Comparison of ENCODE assay signal across 28 cellular contexts in the genomic region with DNA sequence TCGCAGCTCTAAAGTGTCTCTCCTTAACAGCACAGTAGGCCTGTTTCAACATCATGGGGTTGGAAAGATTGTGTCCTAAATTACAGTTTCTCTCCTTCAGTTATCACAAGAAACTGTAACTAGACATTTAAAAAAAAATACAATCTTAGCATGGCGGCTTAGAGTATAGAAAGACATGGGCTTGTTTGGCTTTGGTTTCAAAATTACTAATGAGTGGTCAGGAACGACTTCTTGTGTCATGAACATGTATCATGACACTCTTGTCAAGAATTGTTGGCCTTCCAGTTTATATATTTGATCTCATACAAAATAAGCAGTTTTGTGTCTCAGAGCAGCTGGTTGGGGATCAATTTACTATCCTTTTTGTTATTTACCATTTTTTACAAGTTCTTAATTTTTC. TPM values are rescaled to one million over a fixed set of nuclear protein-coding genes. Genes with fewer than 3 reads are reported as not detected.
A peak's percentile ranks its signal among the peaks of the same experiment; 100 is the strongest.
DNase-seq lines count a peak whose midpoint lies in the region; ATAC-seq, FAIRE-seq and TF ChIP-seq lines count a peak whose summit lies in the region.
"Had no signal": no experiment of that assay in that cellular context is flagged by ENCODE, and none has a peak within 500 bp of the region (broad histone marks: within the 10 kb centered on the region; RNA-seq: fewer than 3 reads in every experiment).

No MANE protein-coding gene starts in this region.

- POLR2A ChIA-PET in activated CD4-positive, alpha-beta T cell treated with anti-CD3 and anti-CD28 coated beads for 36 hours (lab: Charles Lee), result no interaction called here
- POLR2A ChIA-PET in activated CD4-positive, alpha-beta T cell treated with anti-CD3 and anti-CD28 coated beads, Interleukin-2, amount 10 ng/mL, durations not matched to agents 7 days and 5 days (lab: Charles Lee), result no interaction called here
- POLR2A ChIA-PET in GM12878 (lab: Charles Lee) (no interaction called here), GM10248 (lab: Yijun Ruan, JAX) (no interaction called here)

- BruUV-seq in GM12878 (replicated peaks; lab: Mats Ljungman, UMichigan), result no TSS peak

- TF ChIP-seq POLR2A in GM12878 (IDR thresholded peaks at IDR 0.05; ENCODE audit: low read depth, low read length), result no peak

- no peak overlapping the region for H3K9ac ChIP-seq in BLaER1
- H3K9ac ChIP-seq in GM12878 (ENCODE audit: control insufficient read depth, insufficient read depth, low read length), result no peak overlapping the region

- H3K4me3 ChIP-seq in BLaER1 (no peak overlapping the region), GM12878 (no peak overlapping the region)
- H3K4me3 ChIP-seq: Peyer's patch, SK-N-MC had no signal

- no peaks in the 10 kb centered on the region for H3K36me3 ChIP-seq in BLaER1
- H3K36me3 ChIP-seq in GM12878 (ENCODE audit: control insufficient read depth in 2 of 2, insufficient read depth in 2 of 2, low read length in 1 of 2), result no peaks in the 10 kb centered on the region
- H3K36me3 ChIP-seq: Peyer's patch had no signal

- H3K4me2 ChIP-seq in BLaER1 (peak overlapping the region; percentile 56), GM12878 (ENCODE audit: control insufficient read depth, insufficient read depth) (no peak overlapping the region)

- H3K4me3 Mint-ChIP-seq in activated CD4-positive, alpha-beta T cell treated with anti-CD3 and anti-CD28 coated beads for 36 hours, result no peak overlapping the region
- no peak overlapping the region for H3K4me3 Mint-ChIP-seq in activated CD4-positive, alpha-beta T cell treated with anti-CD3 and anti-CD28 coated beads, Interleukin-2, amount 10 ng/mL, durations not matched to agents 7 days and 5 days
- H3K4me3 Mint-ChIP-seq: CD4-positive, alpha-beta T cell had no signal

- TF ChIP-seq CTCF in GM12878 (IDR thresholded peaks at IDR 0.05 in 2 of 3, conservative IDR thresholded peaks at IDR 0.05 in 1 of 3; ENCODE audit: control insufficient read depth in 2 of 3, extremely low read depth in 1 of 3, insufficient read depth in 1 of 3, low read depth in 3 of 3, low read length in 3 of 3), result no peak
- TF ChIP-seq CTCF in GM10248 (IDR thresholded peaks at IDR 0.05; ENCODE audit: control extremely low read depth, extremely low read depth, low read depth, missing control alignments), result no peak

- WGBS in GM12878 (ENCODE audit: insufficient coverage, insufficient replicate concordance, low lambda C conversion rate, missing lambda C conversion rate), result 17% methylated on average over 3 of the region's 3 CpGs

- no peak for TF ChIP-seq EP300 in GM12878 (IDR thresholded peaks at IDR 0.05; ENCODE audit: borderline replicate concordance in 1 of 2, control insufficient read depth in 1 of 2, low read depth in 2 of 2, low read length in 2 of 2)

- peak; percentile 23 for ATAC-seq in activated CD4-positive, alpha-beta T cell treated with anti-CD3 and anti-CD28 coated beads for 36 hours
- ATAC-seq in GM18498 (IDR thresholded peaks at IDR 0.05; ENCODE audit: unreplicated experiment) (peak; percentile 44), GM12878 (no peak)
- ATAC-seq: HepG2 had no signal

- CTCF ChIA-PET in activated CD4-positive, alpha-beta T cell treated with anti-CD3 and anti-CD28 coated beads for 36 hours (lab: Charles Lee), result interaction anchor here (1.2 to 2.1 kb wide), 2 partner anchors 8 to 12 kb away, joined by 4 to 10 read pairs; no protein-coding TSS in a partner anchor
- CTCF ChIA-PET in activated CD4-positive, alpha-beta T cell treated with anti-CD3 and anti-CD28 coated beads, Interleukin-2, amount 10 ng/mL, durations not matched to agents 7 days and 5 days (lab: Charles Lee), result interaction anchor here (4.5 kb wide), 1 partner anchor 12 kb away, joined by 22 read pairs; no protein-coding TSS in a partner anchor
- CTCF ChIA-PET in GM12878 (lab: Yijun Ruan, JAX), result interaction anchor here (6.3 kb wide), 1 partner anchor 12 kb away, joined by 52 read pairs; no protein-coding TSS in a partner anchor
- CTCF ChIA-PET in GM10248 (lab: Yijun Ruan, JAX), result interaction anchor here (1.4 to 8.8 kb wide), 3 partner anchors 9 to 630 kb away, joined by 3 to 76 read pairs (median 16); no protein-coding TSS in a partner anchor

- no peaks in the 10 kb centered on the region for H3K9me3 Mint-ChIP-seq in activated CD4-positive, alpha-beta T cell treated with anti-CD3 and anti-CD28 coated beads for 36 hours (ENCODE audit: low read depth)
- no peaks in the 10 kb centered on the region for H3K9me3 Mint-ChIP-seq in activated CD4-positive, alpha-beta T cell treated with anti-CD3 and anti-CD28 coated beads, Interleukin-2, amount 10 ng/mL, durations not matched to agents 7 days and 5 days
- H3K9me3 Mint-ChIP-seq: CD4-positive, alpha-beta T cell had no signal

- H3K79me2 ChIP-seq in GM12878 (ENCODE audit: control insufficient read depth, insufficient read depth, low read length), result no peaks in the 10 kb centered on the region

- RAD21 ChIA-PET in GM12878 (lab: Charles Lee; ENCODE audit: unreplicated experiment), result interaction anchor here (1.5 kb wide), 1 partner anchor 12 kb away, joined by 3 read pairs; no protein-coding TSS in a partner anchor

- H3K27me3 Mint-ChIP-seq in activated CD4-positive, alpha-beta T cell treated with anti-CD3 and anti-CD28 coated beads for 36 hours, result peaks cover 4% of the 10 kb centered on the region
- H3K27me3 Mint-ChIP-seq in activated CD4-positive, alpha-beta T cell treated with anti-CD3 and anti-CD28 coated beads, Interleukin-2, amount 10 ng/mL, durations not matched to agents 7 days and 5 days, result peaks cover 4% of the 10 kb centered on the region

- H3K36me3 Mint-ChIP-seq in activated CD4-positive, alpha-beta T cell treated with anti-CD3 and anti-CD28 coated beads for 36 hours (ENCODE audit: low read depth), result no peaks in the 10 kb centered on the region
- H3K36me3 Mint-ChIP-seq in activated CD4-positive, alpha-beta T cell treated with anti-CD3 and anti-CD28 coated beads, Interleukin-2, amount 10 ng/mL, durations not matched to agents 7 days and 5 days (ENCODE audit: low read depth), result no peaks in the 10 kb centered on the region

- FAIRE-seq in GM12878 (lab: Jason Lieb, UNC), result no peak
- FAIRE-seq: D721Med, H54, HepG2 had no signal

- intact Hi-C loops in activated CD4-positive, alpha-beta T cell treated with anti-CD3 and anti-CD28 coated beads for 36 hours (cut with DNase I, micrococcal nuclease), result no loop called here
- intact Hi-C loops in GM12878 (cut with micrococcal nuclease; ENCODE audit: unreplicated experiment), result no loop called here

- H3K9me3 ChIP-seq in BLaER1 (0 out of 2 replicates have a peak, but pooled peaks cover 8% of the 10 kb centered on the region), GM12878 (replicated peaks; ENCODE audit: control insufficient read depth, insufficient read depth, low read length) (no peaks in the 10 kb centered on the region)
- H3K9me3 ChIP-seq: Peyer's patch had no signal

- H3K4me1 ChIP-seq in BLaER1 (peaks cover 43% of the 10 kb centered on the region), GM12878 (ENCODE audit: control insufficient read depth, insufficient read depth, low read length) (no peaks in the 10 kb centered on the region)
- H3K4me1 ChIP-seq: Peyer's patch had no signal

- peaks cover 8% of the 10 kb centered on the region for H3K4me1 Mint-ChIP-seq in activated CD4-positive, alpha-beta T cell treated with anti-CD3 and anti-CD28 coated beads for 36 hours
- peaks cover 11% of the 10 kb centered on the region for H3K4me1 Mint-ChIP-seq in activated CD4-positive, alpha-beta T cell treated with anti-CD3 and anti-CD28 coated beads, Interleukin-2, amount 10 ng/mL, durations not matched to agents 7 days and 5 days

- H3K27ac ChIP-seq in BLaER1 (peak overlapping the region; percentile 12; the same call in 1 of the 2 replicates), GM12878 (ENCODE audit: control insufficient read depth, insufficient read depth) (no peak overlapping the region)
- H3K27ac ChIP-seq: Peyer's patch, SK-N-MC had no signal

- H3K27me3 ChIP-seq in BLaER1 (no peaks in the 10 kb centered on the region), GM12878 (replicated peaks in 1 of 2; ENCODE audit: control insufficient read depth in 2 of 2, insufficient read depth in 2 of 2, low read length in 1 of 2) (no peaks in the 10 kb centered on the region; a peak in 1 of 4 replicates)
- H3K27me3 ChIP-seq: Peyer's patch had no signal

- SMC1A ChIA-PET in GM12878 (lab: Charles Lee; ENCODE audit: uncharacterized antibody, unreplicated experiment), result no interaction called here

- peak overlapping the region; percentile 13 for H3K27ac Mint-ChIP-seq in activated CD4-positive, alpha-beta T cell treated with anti-CD3 and anti-CD28 coated beads for 36 hours
- no peak overlapping the region for H3K27ac Mint-ChIP-seq in activated CD4-positive, alpha-beta T cell treated with anti-CD3 and anti-CD28 coated beads, Interleukin-2, amount 10 ng/mL, durations not matched to agents 7 days and 5 days
- H3K27ac Mint-ChIP-seq: CD4-positive, alpha-beta T cell had no signal

- H4K20me1 ChIP-seq in BLaER1 (no peaks in the 10 kb centered on the region), GM12878 (ENCODE audit: control insufficient read depth, insufficient read depth) (no peaks in the 10 kb centered on the region)

- no peak overlapping the region for H2AFZ ChIP-seq in GM12878 (ENCODE audit: control insufficient read depth, low read depth, low read length)

- no peak for TF ChIP-seq RAD21 in GM12878 (IDR thresholded peaks at IDR 0.05; ENCODE audit: insufficient read depth, low read depth, low read length)

- DNase-seq in activated CD4-positive, alpha-beta T cell treated with anti-CD3 and anti-CD28 coated beads for 36 hours, result no peak
- no peak for DNase-seq in activated CD4-positive, alpha-beta T cell treated with anti-CD3 and anti-CD28 coated beads, Interleukin-2, amount 10 ng/mL, durations not matched to agents 7 days and 5 days
- DNase-seq in GM12878 (ENCODE audit: low read depth, low spot score) (no peak), GM10248 (ENCODE audit: extremely low spot score) (no peak), RKO (ENCODE audit: low spot score) (no peak)
- DNase-seq: 8988T; ACHN; CD4-positive, alpha-beta T cell; Karpas-422; NCI-H1092; NCI-H1417 treated with DMSO at 0.1 percent for 48 hours; NCI-H1694 treated with DMSO at 0.1 percent for 48 hours; NCI-H2081; NCI-H226; NCI-H510A; NCI-H69; Peyer's patch; SIG-M5 had no signal

- in situ Hi-C loops in GM12878 (cut with MboI), result no loop called here

RNA-seq across cellular contexts. Expression of a gene that starts 2.1 kb away (rescaled TPM):
- not detected for total RNA-seq in activated CD4-positive, alpha-beta T cell treated with anti-CD3 and anti-CD28 coated beads for 36 hours
- total RNA-seq in activated CD4-positive, alpha-beta T cell treated with anti-CD3 and anti-CD28 coated beads, Interleukin-2, amount 10 ng/mL, durations not matched to agents 7 days and 5 days, result not detected
- not detected in 2 replicates for total RNA-seq in GM12878 (2013; cell fraction: nucleolus; rRNA removed)
- total RNA-seq in GM12878 (2014; rRNA removed) (not detected in 2 replicates), GM12878 (2014; rRNA removed; fragmentation: Illumina TruSeq; extraction: Trizol) (not detected in 2 replicates), GM12878 (2021) (not detected in 2 replicates)
- not detected for polyA plus RNA-seq in GM12878 (2011; ENCODE audit: low read depth)
- polyA plus RNA-seq in GM12878 (2011; rRNA removed) (not detected in 2 replicates), GM12878 (2014; fragmentation: Illumina TruSeq; extraction: Trizol) (not detected in 2 replicates), GM12878 (2014; fragmentation: Nextera tagmentation; extraction: Ambion mirVana) (not detected), GM12878 (2014; rRNA removed) (not detected in 2 replicates), GM12878 (2016; fragmentation: Nextera tagmentation; extraction: Ambion mirVana) (not detected)
- not detected in 2 replicates for polyA plus RNA-seq in GM12878 (2011; cell fraction: cytosol; rRNA removed)
- not detected in 2 replicates for polyA plus RNA-seq in GM12878 (2011; cell fraction: nucleus; rRNA removed)
- not detected in 2 replicates for polyA plus RNA-seq in GM12878 (2012)
- polyA minus RNA-seq in GM12878 (2011; rRNA and poly(A)+ RNA removed), result not detected in 2 replicates
- not detected in 2 replicates for polyA minus RNA-seq in GM12878 (2011; cell fraction: cytosol; rRNA and poly(A)+ RNA removed)
- not detected in 2 replicates for polyA minus RNA-seq in GM12878 (2011; cell fraction: nucleus; rRNA and poly(A)+ RNA removed)
- total RNA-seq: CD4-positive, alpha-beta T cell; HepG2; HT1080; MCF 10A; OCI-LY7; Peyer's patch had no signal
- polyA plus RNA-seq: BJ, HepG2 had no signal

RNA-seq across cellular contexts. Expression of a gene that starts 23.5 kb away (rescaled TPM):
- total RNA-seq in activated CD4-positive, alpha-beta T cell treated with anti-CD3 and anti-CD28 coated beads for 36 hours, result 10 to 100 TPM; 13.2 to 21.1 TPM
- total RNA-seq in activated CD4-positive, alpha-beta T cell treated with anti-CD3 and anti-CD28 coated beads, Interleukin-2, amount 10 ng/mL, durations not matched to agents 7 days and 5 days, result 10 to 100 TPM; 23.2 to 25.8 TPM
- 101 and 125 TPM in 2 replicates for total RNA-seq in GM12878 (2013; cell fraction: nucleolus; rRNA removed)
- 15.2 and 21.2 TPM in 2 replicates for total RNA-seq in GM12878 (2014; rRNA removed)
- total RNA-seq in GM12878 (2014; rRNA removed; fragmentation: Illumina TruSeq; extraction: Trizol), result 17.5 and 19.4 TPM in 2 replicates
- 14.2 and 16.4 TPM in 2 replicates for total RNA-seq in GM12878 (2021)
- 8.1 TPM for polyA plus RNA-seq in GM12878 (2011; ENCODE audit: low read depth)
- polyA plus RNA-seq in GM12878 (2011; rRNA removed), result 28.9 and 37.0 TPM in 2 replicates
- 10.1 and 11.6 TPM in 2 replicates for polyA plus RNA-seq in GM12878 (2011; cell fraction: cytosol; rRNA removed)
- 56.3 and 65.2 TPM in 2 replicates for polyA plus RNA-seq in GM12878 (2011; cell fraction: nucleus; rRNA removed)
- 10.5 and 12.8 TPM in 2 replicates for polyA plus RNA-seq in GM12878 (2012)
- polyA plus RNA-seq in GM12878 (2014; fragmentation: Illumina TruSeq; extraction: Trizol), result 20.1 and 23.9 TPM in 2 replicates
- polyA plus RNA-seq in GM12878 (2014; fragmentation: Nextera tagmentation; extraction: Ambion mirVana), result 1 to 10 TPM; 7.5 to 9.0 TPM
- 11.7 and 15.4 TPM in 2 replicates for polyA plus RNA-seq in GM12878 (2014; rRNA removed)
- polyA plus RNA-seq in GM12878 (2016; fragmentation: Nextera tagmentation; extraction: Ambion mirVana), result 10 to 100 TPM; 16.8 to 19.8 TPM
- polyA minus RNA-seq in GM12878 (2011; rRNA and poly(A)+ RNA removed), result 36.5 and 50.8 TPM in 2 replicates
- 5.9 and 7.5 TPM in 2 replicates for polyA minus RNA-seq in GM12878 (2011; cell fraction: cytosol; rRNA and poly(A)+ RNA removed)
- 35.4 and 51.3 TPM in 2 replicates for polyA minus RNA-seq in GM12878 (2011; cell fraction: nucleus; rRNA and poly(A)+ RNA removed)
